ENCODE assay signal across 16 cellular contexts in the genomic region with DNA sequence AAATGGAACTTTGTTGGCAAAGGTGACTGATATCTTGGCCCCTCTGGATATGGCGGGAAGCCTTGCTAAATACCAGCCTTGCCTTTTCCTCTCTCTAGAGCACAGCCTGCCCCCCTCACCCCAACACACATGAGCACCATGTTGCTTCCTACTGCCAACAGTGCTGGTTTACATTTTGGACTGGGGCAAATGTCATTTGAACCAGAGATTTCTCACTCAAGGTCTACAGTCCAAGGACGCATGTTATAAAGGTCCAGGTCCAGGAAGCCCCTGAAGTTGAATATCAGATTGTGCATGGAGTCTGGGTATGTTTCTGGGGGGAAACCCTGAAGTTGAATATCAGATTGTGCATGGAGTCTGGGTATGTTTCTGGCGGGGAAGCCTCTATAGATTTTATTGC. TPM values are rescaled to one million over a fixed set of nuclear protein-coding genes. Genes with fewer than 3 reads are reported as not detected.
DNase-seq lines count a peak whose midpoint lies in the region; ATAC-seq, FAIRE-seq and TF ChIP-seq lines count a peak whose summit lies in the region.
"Had no signal": no experiment of that assay in that cellular context is flagged by ENCODE, and none has a peak within 500 bp of the region (broad histone marks: within the 10 kb centered on the region; RNA-seq: fewer than 3 reads in every experiment).

No MANE protein-coding gene starts in this region.

- H3K18ac ChIP-seq in trophoblast cell (ENCODE audit: low read length) = no peak overlapping the region

- H2BK120ac ChIP-seq in trophoblast cell (ENCODE audit: insufficient read depth, low read length, poor library complexity) = no peak overlapping the region

- H3K27ac ChIP-seq in cardiac muscle cell (peak overlapping the region; percentile 95), right cardiac atrium (ENCODE audit: low read length) (peak overlapping the region; percentile 59), trophoblast cell (ENCODE audit: low read depth, low read length) (no peak overlapping the region), upper lobe of right lung (peak overlapping the region; percentile 85), small intestine (ENCODE audit: low read depth in 1 of 2, low read length in 1 of 2) (peak overlapping the region in 1 of 2 donors; percentile 85)

- H3K9me3 ChIP-seq in cardiac muscle cell (ENCODE audit: low read depth) (no peaks in the 10 kb centered on the region), right cardiac atrium (ENCODE audit: control insufficient read depth, low read length) (no peaks in the 10 kb centered on the region), trophoblast cell (ENCODE audit: insufficient read depth, low read depth, low read length) (peaks cover 2% of the 10 kb centered on the region), upper lobe of right lung (no peaks in the 10 kb centered on the region), small intestine (ENCODE audit: control insufficient read depth, low read depth) (no peaks in the 10 kb centered on the region)

- CTCF ChIA-PET in Calu3 (lab: Charles Lee) = no interaction called here

- H3K4me1 Mint-ChIP-seq in Calu3 (ENCODE audit: low read depth, unreplicated experiment) = no peaks in the 10 kb centered on the region
- H3K4me1 Mint-ChIP-seq: activated CD4-positive, alpha-beta memory T cell treated with anti-CD3 and anti-CD28 coated beads, Interleukin-2, amount 10 ng/mL, durations not matched to agents 7 days and 5 days had no signal

- peaks cover 69% of the 10 kb centered on the region for H3K27me3 Mint-ChIP-seq in Calu3 (ENCODE audit: unreplicated experiment)

- H3K9me3 Mint-ChIP-seq in Calu3 (ENCODE audit: low read depth, unreplicated experiment) = peaks cover 5% of the 10 kb centered on the region

- H3K36me3 Mint-ChIP-seq in Calu3 (ENCODE audit: insufficient read depth, unreplicated experiment) = no peaks in the 10 kb centered on the region

- ATAC-seq in right cardiac atrium = no peak
- no peak for ATAC-seq in upper lobe of right lung
- ATAC-seq in GM21367 (IDR thresholded peaks at IDR 0.05; ENCODE audit: unreplicated experiment) = no peak
- ATAC-seq: HCT116 had no signal

- H3K4me3 ChIP-seq in cardiac muscle cell (no peak overlapping the region), right cardiac atrium (ENCODE audit: low read length) (no peak overlapping the region), trophoblast cell (ENCODE audit: low read depth, low read length) (no peak overlapping the region), upper lobe of right lung (no peak overlapping the region), small intestine (ENCODE audit: low read depth in 1 of 2, low read length in 2 of 2) (no peak overlapping the region)

- intact Hi-C loops in cardiac septum (cut with DNase I) = loop anchor here (2.0 kb wide), 1 partner anchor 34 kb away; no protein-coding TSS in a partner anchor
- intact Hi-C loops in right cardiac atrium (cut with DNase I) = loop anchor here in 1 of 4 donors (5.0 kb wide), 1 partner anchor 36 kb away; no protein-coding TSS in a partner anchor
- intact Hi-C loops in upper lobe of right lung (cut with DNase I) = no loop called here
- intact Hi-C loops in Calu3 (cut with micrococcal nuclease; ENCODE audit: unreplicated experiment) = no loop called here

- no peak overlapping the region for H2BK5ac ChIP-seq in trophoblast cell (ENCODE audit: low read depth, low read length, poor library complexity)

- TF ChIP-seq CTCF in cardiac muscle cell (IDR thresholded peaks at IDR 0.05; ENCODE audit: low read depth, low read length) (no peak), upper lobe of right lung (IDR thresholded peaks at IDR 0.05) (no peak), Calu3 (IDR thresholded peaks at IDR 0.05; ENCODE audit: unreplicated experiment) (no peak)

- no peaks in the 10 kb centered on the region for H3K79me1 ChIP-seq in trophoblast cell (ENCODE audit: low read length)

- no peak overlapping the region for H3K23ac ChIP-seq in trophoblast cell (ENCODE audit: low read length)

- no peak overlapping the region for H3K4ac ChIP-seq in trophoblast cell (ENCODE audit: low read depth, low read length)

- no peak overlapping the region for H2AFZ ChIP-seq in trophoblast cell (ENCODE audit: insufficient read depth, low read length, poor library complexity)

- H3K9ac ChIP-seq in trophoblast cell (ENCODE audit: low read length) = no peak overlapping the region

- H2AK5ac ChIP-seq in trophoblast cell (ENCODE audit: low read length) = no peak overlapping the region

- DNase-seq in cardiac muscle cell (ENCODE audit: low read depth in 1 of 2, low spot score in 1 of 2) = no peak
- DNase-seq in cardiac septum (ENCODE audit: low spot score) = no peak
- DNase-seq in right cardiac atrium = peak in 1 of 3 donors; percentile 3
- no peak for DNase-seq in trophoblast cell
- DNase-seq in upper lobe of right lung = no peak
- DNase-seq in Calu3 = no peak
- no peak for DNase-seq in small intestine
- DNase-seq: activated CD4-positive, alpha-beta memory T cell treated with anti-CD3 and anti-CD28 coated beads, Interleukin-2, amount 10 ng/mL, durations not matched to agents 7 days and 5 days; activated effector memory CD4-positive, alpha-beta T cell treated with Interleukin-2 at 50 U/mL for 16 hours; NCI-H187 treated with DMSO at 0.1 percent for 48 hours; NCI-H748 treated with DMSO at 0.1 percent for 48 hours; stimulated activated naive CD4-positive, alpha-beta T cell had no signal

- no peak overlapping the region for H3K14ac ChIP-seq in trophoblast cell (ENCODE audit: low read length)

- H3K27me3 ChIP-seq in cardiac muscle cell (no peaks in the 10 kb centered on the region), right cardiac atrium (ENCODE audit: control insufficient read depth, insufficient read depth) (no peaks in the 10 kb centered on the region), trophoblast cell (ENCODE audit: insufficient read depth, low read length) (no peaks in the 10 kb centered on the region), upper lobe of right lung (no peaks in the 10 kb centered on the region), small intestine (ENCODE audit: control insufficient read depth in 2 of 2, insufficient read depth in 2 of 2, low read length in 2 of 2) (no peaks in the 10 kb centered on the region)

- H3K27ac Mint-ChIP-seq in Calu3 (ENCODE audit: unreplicated experiment) = no peak overlapping the region
- H3K27ac Mint-ChIP-seq: activated CD4-positive, alpha-beta memory T cell treated with anti-CD3 and anti-CD28 coated beads, Interleukin-2, amount 10 ng/mL, durations not matched to agents 7 days and 5 days had no signal

- H4K8ac ChIP-seq in trophoblast cell (ENCODE audit: low read depth, low read length) = no peak overlapping the region

- no peaks in the 10 kb centered on the region for H3K79me2 ChIP-seq in trophoblast cell (ENCODE audit: control insufficient read depth, insufficient read depth, low read length, poor library complexity)

- H3K4me1 ChIP-seq in cardiac muscle cell (ENCODE audit: low read depth) = peaks cover 58% of the 10 kb centered on the region
- peaks cover 32% of the 10 kb centered on the region for H3K4me1 ChIP-seq in right cardiac atrium (ENCODE audit: control insufficient read depth, insufficient read depth, low read length)
- peaks cover 5 to 8% of the 10 kb centered on the region in 2 experiments for H3K4me1 ChIP-seq in trophoblast cell (ENCODE audit: control insufficient read depth in 1 of 2, insufficient read depth in 2 of 2, low read length in 2 of 2)
- H3K4me1 ChIP-seq in upper lobe of right lung = peaks cover 54% of the 10 kb centered on the region
- H3K4me1 ChIP-seq in small intestine (ENCODE audit: control insufficient read depth in 2 of 2, insufficient read depth in 1 of 2, low read depth in 1 of 2, low read length in 1 of 2) = peaks cover 0 to 7% of the 10 kb centered on the region in 2 donors

- no peak overlapping the region for H3K4me2 ChIP-seq in trophoblast cell (ENCODE audit: low read length)

- H3K36me3 ChIP-seq in cardiac muscle cell (no peaks in the 10 kb centered on the region), trophoblast cell (ENCODE audit: control insufficient read depth in 1 of 2, insufficient read depth in 2 of 2, low read length in 2 of 2) (no peaks in the 10 kb centered on the region), upper lobe of right lung (no peaks in the 10 kb centered on the region), small intestine (ENCODE audit: control insufficient read depth in 2 of 2, insufficient read depth in 2 of 2, low read length in 2 of 2) (no peaks in the 10 kb centered on the region)

- no peak for FAIRE-seq in small intestine (lab: Jason Lieb, UNC)
- FAIRE-seq: A204.1, bronchial epithelial cell had no signal

- 90% methylated on average over 3 of the region's 3 CpGs for WGBS in right cardiac atrium
- WGBS in trophoblast cell (ENCODE audit: extremely low coverage, insufficient coverage, insufficient read length) = no CpG with 5 or more reads among the region's 3 CpGs
- WGBS in small intestine, 3 donors = 80 to 92% (median 85%) methylated on average over 3 of the region's 3 CpGs

- H4K91ac ChIP-seq in trophoblast cell (ENCODE audit: low read depth, low read length) = no peak overlapping the region

- no peak overlapping the region for H4K12ac ChIP-seq in trophoblast cell (ENCODE audit: low read depth, low read length)

- no peak overlapping the region for H3K4me3 Mint-ChIP-seq in Calu3 (ENCODE audit: low read depth, unreplicated experiment)
- H3K4me3 Mint-ChIP-seq: activated CD4-positive, alpha-beta memory T cell treated with anti-CD3 and anti-CD28 coated beads, Interleukin-2, amount 10 ng/mL, durations not matched to agents 7 days and 5 days had no signal

- BruUV-seq in Calu3 (replicated peaks; lab: Mats Ljungman, UMichigan) = no TSS peak

- peak overlapping the region; percentile 23 for H2BK12ac ChIP-seq in trophoblast cell (ENCODE audit: low read length)

RNA-seq across cellular contexts. Expression of a gene that starts 19.9 kb away (rescaled TPM):
- 32.7 and 55.8 TPM in 2 replicates for total RNA-seq in cardiac muscle cell
- 4.6 and 7.6 TPM in 2 replicates for polyA plus RNA-seq in cardiac muscle cell
- 19.7 TPM for total RNA-seq in cardiac septum
- 10 to 100 TPM; 13.2 to 23.1 (median 18.1) TPM for total RNA-seq in right cardiac atrium
- polyA plus RNA-seq in right cardiac atrium = 16.7 TPM
- polyA plus RNA-seq in trophoblast cell (2013) = 0.37 and 0.45 TPM in 2 replicates
- total RNA-seq in upper lobe of right lung = 25.0 TPM
- 2.0 and 2.8 TPM in 2 replicates for total RNA-seq in Calu3 (2022)
- 10 to 100 TPM in 1 of 3 donors, 1 to 10 TPM in 2; 2.7 to 17.8 (median 4.1) TPM for polyA plus RNA-seq in small intestine
